ENCODE assay signal across 13 cellular contexts in genomic region chr6:14763139-14763538, GRCh38.
DNase-seq lines count a peak whose midpoint lies in the region; ATAC-seq and TF ChIP-seq lines count a peak whose summit lies in the region.
"Had no signal": no experiment of that assay in that cellular context is flagged by ENCODE, and none has a peak within 500 bp of the region (broad histone marks: within the 10 kb centered on the region; RNA-seq: fewer than 3 reads in every experiment).

No MANE protein-coding gene starts in this region.

- no peak for TF ChIP-seq POLR2A in tibial nerve (IDR thresholded peaks at IDR 0.05)

- peak; percentile 25 for ATAC-seq in activated T-helper 17 cell treated with anti-CD3 and anti-CD28 coated beads, Interleukin-2, amount 50 U/mL, for 72 hours (replicated peaks)
- ATAC-seq in foreskin keratinocyte (peak; percentile 86), HG02759 (IDR thresholded peaks at IDR 0.05; ENCODE audit: unreplicated experiment) (no peak)
- ATAC-seq: activated CD8-positive, alpha-beta memory T cell treated with anti-CD3 and anti-CD28 coated beads, Interleukin-2, amount 10 ng/mL, durations not matched to agents 7 days and 5 days; stimulated activated memory B cell treated with anti-CD40 and anti-IgM and Interleukin-4, amounts not matched to agents 10 μg/mL and 1 μg/mL and 100 μg/mL, for 72 hours had no signal

- H3K9me3 ChIP-seq in tibial nerve, result no peaks in the 10 kb centered on the region
- H3K9me3 ChIP-seq: prostate gland had no signal

- POLR2A ChIA-PET in AG04449 (lab: Yijun Ruan, JAX), result no interaction called here

- TF ChIP-seq CTCF in AG04449 (IDR thresholded peaks at IDR 0.05; ENCODE audit: insufficient read depth, low read length, missing control alignments) (no peak), HFF-Myc (IDR thresholded peaks at IDR 0.05; ENCODE audit: low read depth, low read length, missing control alignments) (no peak), foreskin keratinocyte (conservative IDR thresholded peaks at IDR 0.05) (peak; percentile 57), tibial nerve (IDR thresholded peaks at IDR 0.05) (no peak), CD14-positive monocyte (IDR thresholded peaks at IDR 0.05) (no peak)

- in situ Hi-C loops in KBM-7 (cut with MboI; ENCODE audit: low pct_unique_long_range_greater_than_20kb, low sequenced_read_pairs), result no loop called here

- no peak for TF ChIP-seq EP300 in tibial nerve (IDR thresholded peaks at IDR 0.05)

- H3K27ac ChIP-seq in foreskin keratinocyte (peak overlapping the region; percentile 79), tibial nerve (no peak overlapping the region)
- H3K27ac ChIP-seq: prostate gland had no signal

- DNase-seq in AG04449 (ENCODE audit: low read depth, low spot score) (peak; percentile 17), HFF-Myc (ENCODE audit: extremely low read depth, low read depth) (peak; percentile 32), foreskin keratinocyte (peak; percentile 85 to 90), KBM-7 (no peak), tibial nerve (ENCODE audit: low spot score in 2 of 2) (no peak), CD14-positive monocyte (ENCODE audit: low spot score) (no peak)
- DNase-seq: activated CD8-positive, alpha-beta memory T cell treated with anti-CD3 and anti-CD28 coated beads, Interleukin-2, amount 10 ng/mL, durations not matched to agents 7 days and 5 days; C1 segment of cervical spinal cord; SIG-M5 had no signal

- intact Hi-C loops in CD14-positive monocyte (cut with micrococcal nuclease), result no loop called here

- H3K4me3 ChIP-seq in AG04449 (ENCODE audit: low read depth, low read length) (no peak overlapping the region), HFF-Myc (replicated peaks; ENCODE audit: low read depth, low read length) (no peak overlapping the region), tibial nerve (no peak overlapping the region)
- H3K4me3 ChIP-seq: prostate gland had no signal

- peak overlapping the region; percentile 42 for H3K4me3 Mint-ChIP-seq in activated T-helper 17 cell treated with anti-CD3 and anti-CD28 coated beads, Interleukin-2, amount 50 U/mL, for 72 hours
- H3K4me3 Mint-ChIP-seq in CD14-positive monocyte, result no peak overlapping the region
- H3K4me3 Mint-ChIP-seq: activated CD8-positive, alpha-beta memory T cell treated with anti-CD3 and anti-CD28 coated beads, Interleukin-2, amount 10 ng/mL, durations not matched to agents 7 days and 5 days; stimulated activated memory B cell treated with anti-CD40 and anti-IgM and Interleukin-4, amounts not matched to agents 10 μg/mL and 1 μg/mL and 100 μg/mL, for 72 hours had no signal

- CTCF ChIA-PET in AG04449 (lab: Yijun Ruan, JAX), result no interaction called here

- 67 to 72% methylated on average over 6 of the region's 6 CpGs for whole genome bisulfite sequencing in tibial nerve, 2 donors

- H3K9me3 Mint-ChIP-seq in activated T-helper 17 cell treated with anti-CD3 and anti-CD28 coated beads, Interleukin-2, amount 50 U/mL, for 72 hours, result no peaks in the 10 kb centered on the region
- no peaks in the 10 kb centered on the region for H3K9me3 Mint-ChIP-seq in CD14-positive monocyte
- H3K9me3 Mint-ChIP-seq: stimulated activated memory B cell treated with anti-CD40 and anti-IgM and Interleukin-4, amounts not matched to agents 10 μg/mL and 1 μg/mL and 100 μg/mL, for 72 hours had no signal

- no peaks in the 10 kb centered on the region for H3K36me3 ChIP-seq in tibial nerve
- H3K36me3 ChIP-seq: prostate gland had no signal

- peak overlapping the region; percentile 79 for H3K27ac Mint-ChIP-seq in activated T-helper 17 cell treated with anti-CD3 and anti-CD28 coated beads, Interleukin-2, amount 50 U/mL, for 72 hours
- H3K27ac Mint-ChIP-seq in CD14-positive monocyte, result peak overlapping the region in 1 of 7 donors; percentile 65
- H3K27ac Mint-ChIP-seq: activated CD8-positive, alpha-beta memory T cell treated with anti-CD3 and anti-CD28 coated beads, Interleukin-2, amount 10 ng/mL, durations not matched to agents 7 days and 5 days; stimulated activated memory B cell treated with anti-CD40 and anti-IgM and Interleukin-4, amounts not matched to agents 10 μg/mL and 1 μg/mL and 100 μg/mL, for 72 hours had no signal

- no peaks in the 10 kb centered on the region for H3K27me3 Mint-ChIP-seq in activated T-helper 17 cell treated with anti-CD3 and anti-CD28 coated beads, Interleukin-2, amount 50 U/mL, for 72 hours
- peaks cover 0 to 5% (median 0%) of the 10 kb centered on the region in 3 donors for H3K27me3 Mint-ChIP-seq in CD14-positive monocyte (ENCODE audit: low read depth in 3 of 3)
- H3K27me3 Mint-ChIP-seq: activated CD8-positive, alpha-beta memory T cell treated with anti-CD3 and anti-CD28 coated beads, Interleukin-2, amount 10 ng/mL, durations not matched to agents 7 days and 5 days; stimulated activated memory B cell treated with anti-CD40 and anti-IgM and Interleukin-4, amounts not matched to agents 10 μg/mL and 1 μg/mL and 100 μg/mL, for 72 hours had no signal

- H3K4me1 ChIP-seq in foreskin keratinocyte (peaks cover 13% of the 10 kb centered on the region), tibial nerve (peaks cover 0 to 3% (median 0%) of the 10 kb centered on the region in 4 donors)

- H3K4me1 Mint-ChIP-seq in activated T-helper 17 cell treated with anti-CD3 and anti-CD28 coated beads, Interleukin-2, amount 50 U/mL, for 72 hours, result peaks cover 18% of the 10 kb centered on the region
- peaks cover 58% of the 10 kb centered on the region for H3K4me1 Mint-ChIP-seq in CD14-positive monocyte

- no peaks in the 10 kb centered on the region for H3K36me3 Mint-ChIP-seq in activated T-helper 17 cell treated with anti-CD3 and anti-CD28 coated beads, Interleukin-2, amount 50 U/mL, for 72 hours (ENCODE audit: low read depth)
- peaks cover 0 to 2% of the 10 kb centered on the region in 2 donors for H3K36me3 Mint-ChIP-seq in CD14-positive monocyte
- H3K36me3 Mint-ChIP-seq: activated CD8-positive, alpha-beta memory T cell treated with anti-CD3 and anti-CD28 coated beads, Interleukin-2, amount 10 ng/mL, durations not matched to agents 7 days and 5 days; stimulated activated memory B cell treated with anti-CD40 and anti-IgM and Interleukin-4, amounts not matched to agents 10 μg/mL and 1 μg/mL and 100 μg/mL, for 72 hours had no signal

- H3K27me3 ChIP-seq in foreskin keratinocyte, result no peaks in the 10 kb centered on the region
- H3K27me3 ChIP-seq in tibial nerve, result no peaks in the 10 kb centered on the region

Comparison
In these comparisons a context has a peak if more than half of its experiments do, and no peak if none do; other contexts are left out.
1. DNase-seq: peak in AG04449 (single experiment), HFF-Myc (single experiment) and foreskin keratinocyte (2 of 2); none in KBM-7 (single experiment), tibial nerve (0 of 2) and CD14-positive monocyte (single experiment).